Comparison of ENCODE assay signal across 30 cellular contexts in genomic region chr13:77318741-77319140, GRCh38. TPM values are rescaled to one million over a fixed set of nuclear protein-coding genes. Genes with fewer than 3 reads are reported as not detected.
A peak's percentile ranks its signal among the peaks of the same experiment; 100 is the strongest.
DNase-seq lines count a peak whose midpoint lies in the region; ATAC-seq, FAIRE-seq and TF ChIP-seq lines count a peak whose summit lies in the region.
"Had no signal": no experiment of that assay in that cellular context is flagged by ENCODE, and none has a peak within 500 bp of the region (broad histone marks: within the 10 kb centered on the region; RNA-seq: fewer than 3 reads in every experiment).

No MANE protein-coding gene starts in this region.

- no peak for ATAC-seq in CD4-positive, CD25-positive, alpha-beta regulatory T cell (ENCODE audit: low read depth in 2 of 2)
- ATAC-seq in WTC11 (no peak), naive B cell (ENCODE audit: low read depth in 2 of 2) (no peak), GM21723 (IDR thresholded peaks at IDR 0.05; ENCODE audit: unreplicated experiment) (no peak)
- ATAC-seq: natural killer cell treated with Interleukin-12 subunit alpha and Interleukin-12 subunit beta and Interleukin-15 and Interleukin-18, amount 100 ng/mL, for 72 hours had no signal

- no peak for TF ChIP-seq CTCF in WTC11 (IDR thresholded peaks at IDR 0.05)
- TF ChIP-seq CTCF in BE2C (IDR thresholded peaks at IDR 0.05; ENCODE audit: low read depth, low read length), result no peak

- CTCF ChIA-PET in WTC11 (lab: Charles Lee), result interaction anchor here (1.6 to 2.1 kb wide), 2 partner anchors 10 to 159 kb away, joined by 4 to 6 read pairs; no protein-coding TSS in a partner anchor

- no peak for DNase-seq in CD4-positive, CD25-positive, alpha-beta regulatory T cell
- DNase-seq in GM12891 (ENCODE audit: insufficient read length, low spot score) (no peak), WTC11 (ENCODE audit: low spot score) (no peak), naive B cell (no peak), NCI-H2171 (lab: John Stamatoyannopoulos, UW) (no peak), BE2C (no peak)
- no peak for DNase-seq in stimulated activated CD4-positive, alpha-beta T cell treated with anti-CD3 and anti-CD28 coated beads, Interleukin-4, amount 100 ng/mL, for 4 hours
- DNase-seq: activated naive CD4-positive, alpha-beta T cell treated with anti-CD3 and anti-CD28 coated beads, Interleukin-2, amount 50 U/mL, for 16 hours; aorta; DMS 273 treated with DMSO at 0.1 percent for 48 hours; effector CD8-positive, alpha-beta T cell; glutamatergic neuron; islet precursor cell; KG1; left ventricle myocardium inferior; MM.1S; NCI-H1436 treated with DMSO at 0.1 percent for 48 hours; NCI-H446 treated with DMSO at 0.1 percent for 48 hours; NCI-H82; ovary; small intestine; stimulated activated CD4-positive, alpha-beta T cell treated with anti-CD3 and anti-CD28 coated beads, Interleukin-2, amount 100 ng/mL, for 24 hours had no signal

- H3K27ac Mint-ChIP-seq in CD4-positive, CD25-positive, alpha-beta regulatory T cell, result peak overlapping the region in 2 of 3 donors; percentile 16 to 86
- H3K27ac Mint-ChIP-seq in WTC11 (peak overlapping the region; percentile 32; the same call in 1 of the 2 replicates), naive B cell (peak overlapping the region in 5 of 6 donors; percentile 16 to 71 (median 56))
- H3K27ac Mint-ChIP-seq: mesothelial cell of epicardium had no signal

- no peaks in the 10 kb centered on the region for H3K9me3 ChIP-seq in CD4-positive, CD25-positive, alpha-beta regulatory T cell (ENCODE audit: control insufficient read depth in 2 of 2, low read length in 2 of 2)
- no peaks in the 10 kb centered on the region; the same call in 1 of the 2 replicates for H3K9me3 ChIP-seq in BE2C
- H3K9me3 ChIP-seq: left ventricle myocardium inferior, ovary, suprapubic skin had no signal

- no peaks in the 10 kb centered on the region for H3K27me3 Mint-ChIP-seq in CD4-positive, CD25-positive, alpha-beta regulatory T cell
- H3K27me3 Mint-ChIP-seq in WTC11 (ENCODE audit: low read depth) (no peaks in the 10 kb centered on the region), naive B cell (no peaks in the 10 kb centered on the region)
- H3K27me3 Mint-ChIP-seq: natural killer cell treated with Interleukin-12 subunit alpha and Interleukin-12 subunit beta and Interleukin-15 and Interleukin-18, amount 100 ng/mL, for 72 hours had no signal

- no peaks in the 10 kb centered on the region for H3K9me3 Mint-ChIP-seq in CD4-positive, CD25-positive, alpha-beta regulatory T cell
- H3K9me3 Mint-ChIP-seq in WTC11, result no peaks in the 10 kb centered on the region
- no peaks in the 10 kb centered on the region for H3K9me3 Mint-ChIP-seq in naive B cell
- H3K9me3 Mint-ChIP-seq: natural killer cell treated with Interleukin-12 subunit alpha and Interleukin-12 subunit beta and Interleukin-15 and Interleukin-18, amount 100 ng/mL, for 72 hours had no signal

- no peaks in the 10 kb centered on the region for H3K27me3 ChIP-seq in CD4-positive, CD25-positive, alpha-beta regulatory T cell (ENCODE audit: control insufficient read depth, insufficient read depth, low read length)
- H3K27me3 ChIP-seq in BE2C, result no peaks in the 10 kb centered on the region
- H3K27me3 ChIP-seq: ovary, suprapubic skin had no signal

- H3K36me3 Mint-ChIP-seq in CD4-positive, CD25-positive, alpha-beta regulatory T cell, result no peaks in the 10 kb centered on the region
- H3K36me3 Mint-ChIP-seq in WTC11 (no peaks in the 10 kb centered on the region), naive B cell (no peaks in the 10 kb centered on the region)
- H3K36me3 Mint-ChIP-seq: mesothelial cell of epicardium; natural killer cell treated with Interleukin-12 subunit alpha and Interleukin-12 subunit beta and Interleukin-15 and Interleukin-18, amount 100 ng/mL, for 72 hours had no signal

- peaks cover 7% of the 10 kb centered on the region for H3K36me3 ChIP-seq in CD4-positive, CD25-positive, alpha-beta regulatory T cell (ENCODE audit: control insufficient read depth, insufficient read depth, low read length)
- peaks cover 7% of the 10 kb centered on the region; the same call in 1 of the 2 replicates for H3K36me3 ChIP-seq in BE2C
- H3K36me3 ChIP-seq: left ventricle myocardium inferior, ovary, suprapubic skin had no signal

- no peak overlapping the region for H3K27ac ChIP-seq in CD4-positive, CD25-positive, alpha-beta regulatory T cell (ENCODE audit: insufficient read depth, low read length, poor library complexity, severe bottlenecking)
- H3K27ac ChIP-seq: C4-2B, left ventricle myocardium inferior, ovary, RWPE1, suprapubic skin had no signal

- no peak for TF ChIP-seq POLR2A in GM12891 (IDR thresholded peaks at IDR 0.05; ENCODE audit: low read depth, low read length)

- FAIRE-seq in GM12891 (lab: Jason Lieb, UNC), result peak; percentile 35
- FAIRE-seq: colon, H54, small intestine had no signal

- H3K4me3 Mint-ChIP-seq in CD4-positive, CD25-positive, alpha-beta regulatory T cell, result peak overlapping the region; percentile 37 to 64 (median 52)
- H3K4me3 Mint-ChIP-seq in WTC11 (no peak overlapping the region), naive B cell (peak overlapping the region in 1 of 8 donors; percentile 45)
- H3K4me3 Mint-ChIP-seq: mesothelial cell of epicardium; natural killer cell treated with Interleukin-12 subunit alpha and Interleukin-12 subunit beta and Interleukin-15 and Interleukin-18, amount 100 ng/mL, for 72 hours had no signal

- peak overlapping the region; percentile 33 for H3K4me3 ChIP-seq in CD4-positive, CD25-positive, alpha-beta regulatory T cell (ENCODE audit: low read depth, low read length)
- no peak overlapping the region for H3K4me3 ChIP-seq in BE2C (ENCODE audit: low read depth, low read length)
- H3K4me3 ChIP-seq: left ventricle myocardium inferior, ovary, suprapubic skin had no signal

- POLR2A ChIA-PET in WTC11 (lab: Charles Lee), result no interaction called here

- H3K4me1 ChIP-seq in CD4-positive, CD25-positive, alpha-beta regulatory T cell (ENCODE audit: control insufficient read depth, insufficient read depth, low read length, poor library complexity, severe bottlenecking), result peaks cover 81% of the 10 kb centered on the region
- H3K4me1 ChIP-seq in BE2C, result peaks cover 3% of the 10 kb centered on the region; the same call in 1 of the 2 replicates

- peaks cover 67 to 97% (median 83%) of the 10 kb centered on the region in 4 donors for H3K4me1 Mint-ChIP-seq in CD4-positive, CD25-positive, alpha-beta regulatory T cell
- peaks cover 45% of the 10 kb centered on the region for H3K4me1 Mint-ChIP-seq in WTC11
- peaks cover 65 to 99% (median 84%) of the 10 kb centered on the region in 3 donors for H3K4me1 Mint-ChIP-seq in naive B cell

TF ChIP-seq in GM12891, 5 proteins besides CTCF, POLR2A, EP300 and RAD21:
- TF ChIP-seq PAX5 (IDR thresholded peaks at IDR 0.05; ENCODE audit: insufficient read depth, low read length, severe bottlenecking), result no peak
- TF ChIP-seq POU2F2 (IDR thresholded peaks at IDR 0.05; ENCODE audit: low read depth, low read length), result no peak
- TF ChIP-seq TAF1 (IDR thresholded peaks at IDR 0.05; ENCODE audit: low read depth, low read length), result no peak
- TF ChIP-seq POLR2AphosphoS5 (IDR thresholded peaks at IDR 0.05; ENCODE audit: low read depth, low read length), result no peak
- no peak for TF ChIP-seq SPI1 (IDR thresholded peaks at IDR 0.05; ENCODE audit: low read depth, low read length)

TF ChIP-seq in WTC11, 78 proteins besides CTCF, POLR2A, EP300 and RAD21:
- TF ChIP-seq OVOL2 (CRISPR knock-in tag; IDR thresholded peaks at IDR 0.05; ENCODE audit: borderline replicate concordance) (no peak), JAZF1 (CRISPR knock-in tag; IDR thresholded peaks at IDR 0.05) (no peak)
TF ChIP-seq in WTC11: peak in this region for 0.

RNA-seq across cellular contexts. Expression of gene MYCBP2, which starts 8.2 kb away (rescaled TPM):
- total RNA-seq in CD4-positive, CD25-positive, alpha-beta regulatory T cell, result 189 TPM
- polyA plus RNA-seq in CD4-positive, CD25-positive, alpha-beta regulatory T cell, result 10 to 100 TPM; 20.8 to 35.9 (median 26.4) TPM
- polyA plus RNA-seq in GM12891 (2012; ENCODE audit: low read depth, missing spikeins), result 77.0 TPM
- total RNA-seq in WTC11 (2021), result 41.5 to 54.3 TPM (median 45.3 TPM) in 3 replicates
- polyA plus RNA-seq in naive B cell (ENCODE audit: low read depth in 6 of 6), result 10 to 100 TPM; 31.5 to 81.0 (median 53.3) TPM
- polyA plus RNA-seq in BE2C (2012; ENCODE audit: insufficient read depth, insufficient read length, low read depth), result 38.5 TPM
